Comparison of ENCODE assay signal across 1 cellular context in the genomic region with DNA sequence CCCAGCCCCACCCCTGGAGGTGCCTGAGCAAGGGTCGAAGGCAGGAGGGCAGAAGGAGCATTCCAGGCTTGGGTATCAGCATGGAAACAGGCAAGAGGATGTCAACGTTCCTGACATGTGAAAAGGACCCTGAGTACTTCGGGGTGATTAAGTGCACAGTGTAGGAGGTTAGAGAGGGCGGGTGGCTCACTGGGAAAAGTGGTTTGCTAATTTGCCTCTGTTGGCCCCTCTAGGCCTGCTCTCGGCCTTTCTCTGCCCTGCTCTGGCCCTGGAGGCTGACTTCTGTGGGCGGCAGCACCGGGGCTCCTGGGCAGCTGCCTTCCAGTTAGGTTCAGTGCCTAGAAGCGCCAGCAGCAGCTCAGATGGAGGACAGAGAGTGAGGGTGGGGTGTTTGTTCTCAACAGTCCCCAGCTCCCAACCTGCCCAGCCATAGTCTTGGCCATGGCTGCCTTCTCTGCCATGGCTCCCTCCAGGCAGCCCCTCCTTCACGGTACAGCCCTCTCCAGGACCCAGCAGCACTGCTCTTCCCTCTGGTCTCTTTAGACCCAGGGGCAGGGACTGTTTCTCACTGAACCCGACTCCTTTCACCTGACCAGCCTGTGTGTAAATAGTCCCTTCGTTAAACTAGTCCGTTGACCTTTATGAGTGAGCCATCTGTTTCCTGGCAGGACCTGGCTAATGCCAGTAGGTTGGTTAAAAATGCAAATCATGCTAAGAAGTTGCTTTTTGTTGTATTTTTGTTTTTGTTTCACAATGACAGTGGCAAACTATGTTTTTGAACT.
TF ChIP-seq lines count a peak whose summit lies in the region.

No MANE protein-coding gene starts in this region.

TF ChIP-seq in HepG2, 621 proteins besides CTCF, POLR2A, EP300 and RAD21 (continued from another document and continues in another):
- TF ChIP-seq, protein P1, sequence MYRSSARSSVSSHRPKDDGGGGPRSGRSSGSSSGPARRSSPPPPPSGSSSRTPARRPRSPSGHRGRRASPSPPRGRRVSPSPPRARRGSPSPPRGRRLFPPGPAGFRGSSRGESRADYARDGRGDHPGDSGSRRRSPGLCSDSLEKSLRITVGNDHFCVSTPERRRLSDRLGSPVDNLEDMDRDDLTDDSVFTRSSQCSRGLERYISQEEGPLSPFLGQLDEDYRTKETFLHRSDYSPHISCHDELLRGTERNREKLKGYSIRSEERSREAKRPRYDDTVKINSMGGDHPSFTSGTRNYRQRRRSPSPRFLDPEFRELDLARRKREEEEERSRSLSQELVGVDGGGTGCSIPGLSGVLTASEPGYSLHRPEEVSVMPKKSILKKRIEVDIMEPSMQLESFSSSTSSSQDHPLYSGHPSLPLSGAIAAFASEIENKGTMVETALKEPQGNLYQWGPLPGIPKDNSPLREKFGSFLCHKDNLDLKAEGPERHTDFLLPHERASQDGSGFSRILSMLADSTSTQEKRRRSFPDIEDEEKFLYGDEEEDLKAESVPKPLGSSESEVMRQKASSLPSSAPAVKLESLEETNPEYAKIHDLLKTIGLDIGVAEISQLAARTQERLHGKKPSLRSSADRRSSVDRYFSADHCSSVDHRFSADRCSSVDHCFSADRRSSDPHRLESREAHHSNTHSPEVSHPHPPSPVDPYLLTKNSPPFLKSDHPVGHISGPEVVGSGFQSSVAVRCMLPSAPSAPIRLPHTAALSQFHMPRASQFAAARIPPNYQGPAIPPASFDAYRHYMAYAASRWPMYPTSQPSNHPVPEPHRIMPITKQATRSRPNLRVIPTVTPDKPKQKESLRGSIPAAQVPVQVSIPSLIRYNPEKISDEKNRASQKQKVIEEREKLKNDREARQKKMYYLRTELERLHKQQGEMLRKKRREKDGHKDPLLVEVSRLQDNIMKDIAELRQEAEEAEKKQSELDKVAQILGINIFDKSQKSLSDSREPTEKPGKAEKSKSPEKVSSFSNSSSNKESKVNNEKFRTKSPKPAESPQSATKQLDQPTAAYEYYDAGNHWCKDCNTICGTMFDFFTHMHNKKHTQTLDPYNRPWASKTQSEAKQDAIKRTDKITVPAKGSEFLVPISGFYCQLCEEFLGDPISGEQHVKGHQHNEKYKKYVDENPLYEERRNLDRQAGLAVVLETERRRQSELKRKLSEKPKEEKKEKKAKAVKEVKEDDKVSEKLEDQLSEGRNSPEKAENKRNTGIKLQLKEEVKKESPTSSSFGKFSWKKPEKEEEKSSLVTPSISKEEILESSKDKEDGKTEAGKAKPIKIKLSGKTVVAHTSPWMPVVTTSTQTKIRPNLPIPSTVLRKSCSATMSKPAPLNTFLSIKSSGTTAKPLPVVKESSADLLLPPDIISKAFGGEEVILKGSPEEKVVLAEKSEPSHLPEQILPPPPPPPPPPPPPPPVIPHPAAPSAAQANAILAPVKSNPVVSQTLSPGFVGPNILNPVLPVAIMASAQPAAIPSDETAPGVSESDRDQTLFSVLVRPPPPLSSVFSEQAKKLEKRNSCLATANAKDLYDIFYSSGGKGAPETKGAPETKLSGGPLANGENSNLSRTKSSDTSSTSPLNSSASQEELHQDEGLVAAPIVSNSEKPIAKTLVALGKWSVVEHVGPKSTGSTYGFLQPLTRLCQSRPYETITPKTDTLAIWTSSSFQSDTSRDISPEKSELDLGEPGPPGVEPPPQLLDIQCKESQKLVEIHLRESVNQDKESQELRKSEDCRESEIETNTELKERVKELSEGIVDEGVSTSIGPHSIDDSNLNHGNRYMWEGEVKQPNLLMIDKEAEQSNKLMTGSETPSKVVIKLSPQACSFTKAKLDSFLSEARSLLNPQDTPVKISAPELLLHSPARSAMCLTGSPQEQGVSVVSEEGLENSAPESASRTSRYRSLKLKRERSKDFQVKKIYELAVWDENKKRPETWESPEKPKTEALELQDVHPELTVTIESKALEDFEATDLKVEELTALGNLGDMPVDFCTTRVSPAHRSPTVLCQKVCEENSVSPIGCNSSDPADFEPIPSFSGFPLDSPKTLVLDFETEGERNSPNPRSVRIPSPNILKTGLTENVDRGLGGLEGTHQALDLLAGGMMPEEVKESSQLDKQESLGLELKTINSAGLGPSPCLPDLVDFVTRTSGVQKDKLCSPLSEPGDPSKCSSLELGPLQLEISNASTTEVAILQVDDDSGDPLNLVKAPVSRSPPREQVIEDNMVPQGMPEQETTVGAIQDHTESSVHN (CRISPR knock-in tag; IDR thresholded peaks at IDR 0.05): no peak
- TF ChIP-seq RARA (CRISPR knock-in tag; IDR thresholded peaks at IDR 0.05): 0 out of 2 replicates have a peak, but pooled peaks have one; percentile 27
- no peak for TF ChIP-seq DR1 (CRISPR knock-in tag; IDR thresholded peaks at IDR 0.05)
- no peak for TF ChIP-seq MXD4 (CRISPR knock-in tag; IDR thresholded peaks at IDR 0.05)
- no peak for TF ChIP-seq ATF7 (IDR thresholded peaks at IDR 0.05)
- no peak for TF ChIP-seq ATF7 (CRISPR knock-in tag; IDR thresholded peaks at IDR 0.05)
- TF ChIP-seq FOXA3 (CRISPR knock-in tag; IDR thresholded peaks at IDR 0.05): peak; percentile 38; the same call in 1 of the 2 replicates
- TF ChIP-seq, protein P2, sequence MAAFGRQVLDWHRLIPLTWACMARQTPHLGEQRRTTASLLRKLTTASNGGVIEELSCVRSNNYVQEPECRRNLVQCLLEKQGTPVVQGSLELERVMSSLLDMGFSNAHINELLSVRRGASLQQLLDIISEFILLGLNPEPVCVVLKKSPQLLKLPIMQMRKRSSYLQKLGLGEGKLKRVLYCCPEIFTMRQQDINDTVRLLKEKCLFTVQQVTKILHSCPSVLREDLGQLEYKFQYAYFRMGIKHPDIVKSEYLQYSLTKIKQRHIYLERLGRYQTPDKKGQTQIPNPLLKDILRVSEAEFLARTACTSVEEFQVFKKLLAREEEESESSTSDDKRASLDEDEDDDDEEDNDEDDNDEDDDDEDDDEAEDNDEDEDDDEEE (CRISPR knock-in tag; IDR thresholded peaks at IDR 0.05): no peak
- TF ChIP-seq, protein P3, sequence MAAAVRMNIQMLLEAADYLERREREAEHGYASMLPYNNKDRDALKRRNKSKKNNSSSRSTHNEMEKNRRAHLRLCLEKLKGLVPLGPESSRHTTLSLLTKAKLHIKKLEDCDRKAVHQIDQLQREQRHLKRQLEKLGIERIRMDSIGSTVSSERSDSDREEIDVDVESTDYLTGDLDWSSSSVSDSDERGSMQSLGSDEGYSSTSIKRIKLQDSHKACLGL (CRISPR knock-in tag; IDR thresholded peaks at IDR 0.05): no peak
- TF ChIP-seq, protein P4, sequence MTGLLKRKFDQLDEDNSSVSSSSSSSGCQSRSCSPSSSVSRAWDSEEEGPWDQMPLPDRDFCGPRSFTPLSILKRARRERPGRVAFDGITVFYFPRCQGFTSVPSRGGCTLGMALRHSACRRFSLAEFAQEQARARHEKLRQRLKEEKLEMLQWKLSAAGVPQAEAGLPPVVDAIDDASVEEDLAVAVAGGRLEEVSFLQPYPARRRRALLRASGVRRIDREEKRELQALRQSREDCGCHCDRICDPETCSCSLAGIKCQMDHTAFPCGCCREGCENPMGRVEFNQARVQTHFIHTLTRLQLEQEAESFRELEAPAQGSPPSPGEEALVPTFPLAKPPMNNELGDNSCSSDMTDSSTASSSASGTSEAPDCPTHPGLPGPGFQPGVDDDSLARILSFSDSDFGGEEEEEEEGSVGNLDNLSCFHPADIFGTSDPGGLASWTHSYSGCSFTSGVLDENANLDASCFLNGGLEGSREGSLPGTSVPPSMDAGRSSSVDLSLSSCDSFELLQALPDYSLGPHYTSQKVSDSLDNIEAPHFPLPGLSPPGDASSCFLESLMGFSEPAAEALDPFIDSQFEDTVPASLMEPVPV (CRISPR knock-in tag; IDR thresholded peaks at IDR 0.05): no peak
- TF ChIP-seq HNRNPLL (IDR thresholded peaks at IDR 0.05; ENCODE audit: low read depth, low read length, poor library complexity, severe bottlenecking): no peak
- TF ChIP-seq JDP2 (CRISPR knock-in tag; IDR thresholded peaks at IDR 0.05; ENCODE audit: borderline replicate concordance): no peak
- TF ChIP-seq MED8 (CRISPR knock-in tag; IDR thresholded peaks at IDR 0.05; ENCODE audit: insufficient replicate concordance): no peak
- TF ChIP-seq, protein P5, sequence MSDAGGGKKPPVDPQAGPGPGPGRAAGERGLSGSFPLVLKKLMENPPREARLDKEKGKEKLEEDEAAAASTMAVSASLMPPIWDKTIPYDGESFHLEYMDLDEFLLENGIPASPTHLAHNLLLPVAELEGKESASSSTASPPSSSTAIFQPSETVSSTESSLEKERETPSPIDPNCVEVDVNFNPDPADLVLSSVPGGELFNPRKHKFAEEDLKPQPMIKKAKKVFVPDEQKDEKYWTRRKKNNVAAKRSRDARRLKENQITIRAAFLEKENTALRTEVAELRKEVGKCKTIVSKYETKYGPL (CRISPR knock-in tag; IDR thresholded peaks at IDR 0.05): no peak
- no peak for TF ChIP-seq DMAP1 (CRISPR knock-in tag; IDR thresholded peaks at IDR 0.05)
- TF ChIP-seq KDM3A (CRISPR knock-in tag; IDR thresholded peaks at IDR 0.05; ENCODE audit: low read depth): no peak
- TF ChIP-seq, protein P6, sequence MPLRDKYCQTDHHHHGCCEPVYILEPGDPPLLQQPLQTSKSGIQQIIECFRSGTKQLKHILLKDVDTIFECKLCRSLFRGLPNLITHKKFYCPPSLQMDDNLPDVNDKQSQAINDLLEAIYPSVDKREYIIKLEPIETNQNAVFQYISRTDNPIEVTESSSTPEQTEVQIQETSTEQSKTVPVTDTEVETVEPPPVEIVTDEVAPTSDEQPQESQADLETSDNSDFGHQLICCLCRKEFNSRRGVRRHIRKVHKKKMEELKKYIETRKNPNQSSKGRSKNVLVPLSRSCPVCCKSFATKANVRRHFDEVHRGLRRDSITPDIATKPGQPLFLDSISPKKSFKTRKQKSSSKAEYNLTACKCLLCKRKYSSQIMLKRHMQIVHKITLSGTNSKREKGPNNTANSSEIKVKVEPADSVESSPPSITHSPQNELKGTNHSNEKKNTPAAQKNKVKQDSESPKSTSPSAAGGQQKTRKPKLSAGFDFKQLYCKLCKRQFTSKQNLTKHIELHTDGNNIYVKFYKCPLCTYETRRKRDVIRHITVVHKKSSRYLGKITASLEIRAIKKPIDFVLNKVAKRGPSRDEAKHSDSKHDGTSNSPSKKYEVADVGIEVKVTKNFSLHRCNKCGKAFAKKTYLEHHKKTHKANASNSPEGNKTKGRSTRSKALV (CRISPR knock-in tag; IDR thresholded peaks at IDR 0.05): no peak
- TF ChIP-seq NR2F6 (IDR thresholded peaks at IDR 0.05): 0 out of 2 replicates have a peak, but pooled peaks have one; percentile 20
- no peak for TF ChIP-seq NR2F6 (CRISPR knock-in tag; IDR thresholded peaks at IDR 0.05)
- TF ChIP-seq ZNF883 (CRISPR knock-in tag; IDR thresholded peaks at IDR 0.05; ENCODE audit: not compliant biosample characterization): no peak
- TF ChIP-seq, protein P7, sequence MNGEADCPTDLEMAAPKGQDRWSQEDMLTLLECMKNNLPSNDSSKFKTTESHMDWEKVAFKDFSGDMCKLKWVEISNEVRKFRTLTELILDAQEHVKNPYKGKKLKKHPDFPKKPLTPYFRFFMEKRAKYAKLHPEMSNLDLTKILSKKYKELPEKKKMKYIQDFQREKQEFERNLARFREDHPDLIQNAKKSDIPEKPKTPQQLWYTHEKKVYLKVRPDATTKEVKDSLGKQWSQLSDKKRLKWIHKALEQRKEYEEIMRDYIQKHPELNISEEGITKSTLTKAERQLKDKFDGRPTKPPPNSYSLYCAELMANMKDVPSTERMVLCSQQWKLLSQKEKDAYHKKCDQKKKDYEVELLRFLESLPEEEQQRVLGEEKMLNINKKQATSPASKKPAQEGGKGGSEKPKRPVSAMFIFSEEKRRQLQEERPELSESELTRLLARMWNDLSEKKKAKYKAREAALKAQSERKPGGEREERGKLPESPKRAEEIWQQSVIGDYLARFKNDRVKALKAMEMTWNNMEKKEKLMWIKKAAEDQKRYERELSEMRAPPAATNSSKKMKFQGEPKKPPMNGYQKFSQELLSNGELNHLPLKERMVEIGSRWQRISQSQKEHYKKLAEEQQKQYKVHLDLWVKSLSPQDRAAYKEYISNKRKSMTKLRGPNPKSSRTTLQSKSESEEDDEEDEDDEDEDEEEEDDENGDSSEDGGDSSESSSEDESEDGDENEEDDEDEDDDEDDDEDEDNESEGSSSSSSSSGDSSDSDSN (CRISPR knock-in tag; IDR thresholded peaks at IDR 0.05): no peak
- TF ChIP-seq, protein P8, sequence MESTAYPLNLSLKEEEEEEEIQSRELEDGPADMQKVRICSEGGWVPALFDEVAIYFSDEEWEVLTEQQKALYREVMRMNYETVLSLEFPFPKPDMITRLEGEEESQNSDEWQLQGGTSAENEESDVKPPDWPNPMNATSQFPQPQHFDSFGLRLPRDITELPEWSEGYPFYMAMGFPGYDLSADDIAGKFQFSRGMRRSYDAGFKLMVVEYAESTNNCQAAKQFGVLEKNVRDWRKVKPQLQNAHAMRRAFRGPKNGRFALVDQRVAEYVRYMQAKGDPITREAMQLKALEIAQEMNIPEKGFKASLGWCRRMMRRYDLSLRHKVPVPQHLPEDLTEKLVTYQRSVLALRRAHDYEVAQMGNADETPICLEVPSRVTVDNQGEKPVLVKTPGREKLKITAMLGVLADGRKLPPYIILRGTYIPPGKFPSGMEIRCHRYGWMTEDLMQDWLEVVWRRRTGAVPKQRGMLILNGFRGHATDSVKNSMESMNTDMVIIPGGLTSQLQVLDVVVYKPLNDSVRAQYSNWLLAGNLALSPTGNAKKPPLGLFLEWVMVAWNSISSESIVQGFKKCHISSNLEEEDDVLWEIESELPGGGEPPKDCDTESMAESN (CRISPR knock-in tag; conservative IDR thresholded peaks at IDR 0.05): no peak
- 0 out of 2 replicates have a peak, but pooled peaks have one; percentile 22 for TF ChIP-seq POGZ (CRISPR knock-in tag; IDR thresholded peaks at IDR 0.05)
- TF ChIP-seq ZNF383 (CRISPR knock-in tag; IDR thresholded peaks at IDR 0.05; ENCODE audit: borderline replicate concordance): no peak
- no peak for TF ChIP-seq ISX (CRISPR knock-in tag; conservative IDR thresholded peaks at IDR 0.05)
- no peak for TF ChIP-seq DNMT3B (CRISPR knock-in tag; conservative IDR thresholded peaks at IDR 0.05)
- TF ChIP-seq, protein P9, sequence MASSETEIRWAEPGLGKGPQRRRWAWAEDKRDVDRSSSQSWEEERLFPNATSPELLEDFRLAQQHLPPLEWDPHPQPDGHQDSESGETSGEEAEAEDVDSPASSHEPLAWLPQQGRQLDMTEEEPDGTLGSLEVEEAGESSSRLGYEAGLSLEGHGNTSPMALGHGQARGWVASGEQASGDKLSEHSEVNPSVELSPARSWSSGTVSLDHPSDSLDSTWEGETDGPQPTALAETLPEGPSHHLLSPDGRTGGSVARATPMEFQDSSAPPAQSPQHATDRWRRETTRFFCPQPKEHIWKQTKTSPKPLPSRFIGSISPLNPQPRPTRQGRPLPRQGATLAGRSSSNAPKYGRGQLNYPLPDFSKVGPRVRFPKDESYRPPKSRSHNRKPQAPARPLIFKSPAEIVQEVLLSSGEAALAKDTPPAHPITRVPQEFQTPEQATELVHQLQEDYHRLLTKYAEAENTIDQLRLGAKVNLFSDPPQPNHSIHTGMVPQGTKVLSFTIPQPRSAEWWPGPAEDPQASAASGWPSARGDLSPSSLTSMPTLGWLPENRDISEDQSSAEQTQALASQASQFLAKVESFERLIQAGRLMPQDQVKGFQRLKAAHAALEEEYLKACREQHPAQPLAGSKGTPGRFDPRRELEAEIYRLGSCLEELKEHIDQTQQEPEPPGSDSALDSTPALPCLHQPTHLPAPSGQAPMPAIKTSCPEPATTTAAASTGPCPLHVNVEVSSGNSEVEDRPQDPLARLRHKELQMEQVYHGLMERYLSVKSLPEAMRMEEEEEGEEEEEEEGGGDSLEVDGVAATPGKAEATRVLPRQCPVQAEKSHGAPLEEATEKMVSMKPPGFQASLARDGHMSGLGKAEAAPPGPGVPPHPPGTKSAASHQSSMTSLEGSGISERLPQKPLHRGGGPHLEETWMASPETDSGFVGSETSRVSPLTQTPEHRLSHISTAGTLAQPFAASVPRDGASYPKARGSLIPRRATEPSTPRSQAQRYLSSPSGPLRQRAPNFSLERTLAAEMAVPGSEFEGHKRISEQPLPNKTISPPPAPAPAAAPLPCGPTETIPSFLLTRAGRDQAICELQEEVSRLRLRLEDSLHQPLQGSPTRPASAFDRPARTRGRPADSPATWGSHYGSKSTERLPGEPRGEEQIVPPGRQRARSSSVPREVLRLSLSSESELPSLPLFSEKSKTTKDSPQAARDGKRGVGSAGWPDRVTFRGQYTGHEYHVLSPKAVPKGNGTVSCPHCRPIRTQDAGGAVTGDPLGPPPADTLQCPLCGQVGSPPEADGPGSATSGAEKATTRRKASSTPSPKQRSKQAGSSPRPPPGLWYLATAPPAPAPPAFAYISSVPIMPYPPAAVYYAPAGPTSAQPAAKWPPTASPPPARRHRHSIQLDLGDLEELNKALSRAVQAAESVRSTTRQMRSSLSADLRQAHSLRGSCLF (CRISPR knock-in tag; IDR thresholded peaks at IDR 0.05; ENCODE audit: borderline replicate concordance): no peak
